In genomic region chr2:167215595-167215994, GRCh38 we compare ENCODE assay signal across 13 cellular contexts.
"Had no signal": no experiment of that assay in that cellular context is flagged by ENCODE, and none has a peak within 500 bp of the region (broad histone marks: within the 10 kb centered on the region; RNA-seq: fewer than 3 reads in every experiment).

No MANE protein-coding gene starts in this region.

- H3K27ac ChIP-seq: esophagus squamous epithelium, prostate gland, thoracic aorta, uterus had no signal

- ATAC-seq: left lobe of liver had no signal

- H3K27me3 ChIP-seq: esophagus squamous epithelium, uterus had no signal

- H3K36me3 ChIP-seq: esophagus squamous epithelium, prostate gland, thoracic aorta, uterus had no signal

- DNase-seq: activated CD4-positive, alpha-beta T cell treated with anti-CD3 and anti-CD28 coated beads, Interleukin-2, amount 10 ng/mL, durations not matched to agents 7 days and 5 days; activated CD8-positive, alpha-beta memory T cell treated with anti-CD3 and anti-CD28 coated beads for 24 hours; activated gamma-delta T cell treated with Interleukin-2 at 50 U/mL for 16 hours; amniotic stem cell; cortex of kidney; effector CD4-positive, alpha-beta T cell; esophagus squamous epithelium; hypothalamus; stimulated activated CD4-positive, alpha-beta T cell treated with anti-CD3 and anti-CD28 coated beads, Interleukin-1b, Interleukin-23, amount 100 ng/mL, for 48 hours; uterus had no signal

- H3K9me3 ChIP-seq: esophagus squamous epithelium, prostate gland, thoracic aorta, uterus had no signal

- H3K4me3 ChIP-seq: esophagus squamous epithelium, prostate gland, thoracic aorta, uterus had no signal

- H3K4me1 ChIP-seq: esophagus squamous epithelium, prostate gland, uterus had no signal
